In the genomic region with DNA sequence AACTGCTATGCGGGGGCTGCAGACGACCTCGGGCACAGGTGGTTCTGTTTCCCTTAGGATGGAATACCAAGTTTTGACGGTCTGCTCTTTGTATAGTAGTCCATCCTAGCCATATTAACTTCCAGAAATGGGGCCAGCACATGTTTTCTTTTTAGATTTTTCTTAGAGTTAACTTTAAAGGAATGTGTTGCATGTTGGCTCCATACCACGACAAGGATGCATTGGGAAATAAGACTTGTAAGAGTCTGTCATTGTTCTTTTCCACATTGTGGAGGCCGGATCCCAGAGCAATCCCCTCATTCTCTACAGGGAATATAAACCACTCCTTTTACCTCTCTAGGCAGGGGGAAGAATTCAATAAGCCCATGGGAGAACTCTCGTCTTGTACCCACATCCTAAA, we compare ENCODE assay signal across 18 cellular contexts.
DNase-seq lines count a peak whose midpoint lies in the region; ATAC-seq and TF ChIP-seq lines count a peak whose summit lies in the region.
"Had no signal": no experiment of that assay in that cellular context is flagged by ENCODE, and none has a peak within 500 bp of the region (broad histone marks: within the 10 kb centered on the region; RNA-seq: fewer than 3 reads in every experiment).

No MANE protein-coding gene starts in this region.

- H2BK15ac ChIP-seq in mesendoderm (replicated peaks; ENCODE audit: low read depth): peak overlapping the region; percentile 76

- ATAC-seq in HG02642 (IDR thresholded peaks at IDR 0.05; ENCODE audit: poor library complexity, unreplicated experiment): no peak

- H3K79me1 ChIP-seq in mesendoderm (ENCODE audit: low read length): no peaks in the 10 kb centered on the region

- H3K27me3 ChIP-seq in mesendoderm (ENCODE audit: insufficient read depth, low read length, poor library complexity): no peaks in the 10 kb centered on the region
- H3K27me3 ChIP-seq: BLaER1 had no signal

- no peak overlapping the region for H3K4ac ChIP-seq in mesendoderm (ENCODE audit: low read depth, low read length)

- H4K8ac ChIP-seq in mesendoderm (ENCODE audit: low read depth, low read length): no peak overlapping the region

- WGBS in mesendoderm (ENCODE audit: extremely low coverage, insufficient coverage, low lambda C conversion rate): no CpG with 5 or more reads among the region's 7 CpGs

- no peak overlapping the region for H3K4me3 ChIP-seq in AG10803 (ENCODE audit: low read length)
- H3K4me3 ChIP-seq in cardiac fibroblast (replicated peaks in 1 of 2; ENCODE audit: low read depth in 2 of 2, low read length in 2 of 2): no peak overlapping the region
- no peak overlapping the region for H3K4me3 ChIP-seq in fibroblast of mammary gland (ENCODE audit: control insufficient read depth, low read depth, low read length)
- H3K4me3 ChIP-seq in mesendoderm (ENCODE audit: low read length): no peak overlapping the region
- H3K4me3 ChIP-seq: BLaER1 had no signal

- no peak overlapping the region for H2BK5ac ChIP-seq in mesendoderm (ENCODE audit: low read length)

- H3K18ac ChIP-seq in mesendoderm (ENCODE audit: low read length): no peak overlapping the region

- H3K4me2 ChIP-seq in mesendoderm (ENCODE audit: low read length): no peak overlapping the region
- H3K4me2 ChIP-seq: BLaER1 had no signal

- H3K9ac ChIP-seq in mesendoderm (ENCODE audit: low read length): no peak overlapping the region
- H3K9ac ChIP-seq: BLaER1 had no signal

- H4K5ac ChIP-seq in mesendoderm (ENCODE audit: low read length): no peak overlapping the region

- H3K36me3 ChIP-seq in mesendoderm (ENCODE audit: control insufficient read depth, insufficient read depth, low read length): no peaks in the 10 kb centered on the region
- H3K36me3 ChIP-seq: BLaER1 had no signal

- H2AK5ac ChIP-seq in mesendoderm (ENCODE audit: low read length): no peak overlapping the region

- no peak for TF ChIP-seq CTCF in AG10803 (conservative IDR thresholded peaks at IDR 0.05; ENCODE audit: low read length)
- no peak for TF ChIP-seq CTCF in cardiac fibroblast (IDR thresholded peaks at IDR 0.05; ENCODE audit: low read depth, low read length)
- TF ChIP-seq CTCF in fibroblast of mammary gland (conservative IDR thresholded peaks at IDR 0.05; ENCODE audit: control insufficient read depth, insufficient read depth, low read depth, low read length): no peak

- DNase-seq in AG10803 (ENCODE audit: low read depth) (peak; percentile 63), cardiac fibroblast (ENCODE audit: low read depth in 2 of 2) (peak; percentile 17 to 21), fibroblast of mammary gland (ENCODE audit: low read depth) (peak; percentile 33), mesendoderm (no peak), T-helper 2 cell (no peak), T-helper 9 cell (no peak)
- DNase-seq: AML-193; Caco-2; CD8-positive, alpha-beta memory T cell; DND-41; GF-D8; HCEC 1CT; HFFc6; IMR-90; KBM-7 had no signal

- no peak overlapping the region for H3K27ac ChIP-seq in mesendoderm (ENCODE audit: low read depth, low read length)
- H3K27ac ChIP-seq: 22Rv1, BLaER1 had no signal

- no peaks in the 10 kb centered on the region for H3K79me2 ChIP-seq in mesendoderm (ENCODE audit: control insufficient read depth, insufficient read depth, low read length)

- no peaks in the 10 kb centered on the region for H3K4me1 ChIP-seq in mesendoderm (ENCODE audit: control insufficient read depth, low read depth, low read length)
- H3K4me1 ChIP-seq: BLaER1, Caco-2 had no signal

- H3K23ac ChIP-seq in mesendoderm (ENCODE audit: low read length): no peak overlapping the region

- H2BK120ac ChIP-seq in mesendoderm (ENCODE audit: low read depth, low read length): no peak overlapping the region

- no peak overlapping the region for H3K56ac ChIP-seq in mesendoderm (ENCODE audit: low read length)

Comparison
In these comparisons a context has a peak if more than half of its experiments do, and no peak if none do; other contexts are left out.
1. DNase-seq: peak in AG10803 (single experiment), cardiac fibroblast (2 of 2) and fibroblast of mammary gland (single experiment); none in mesendoderm (single experiment), T-helper 2 cell (0 of 5) and T-helper 9 cell (single experiment).